Comparison of ENCODE assay signal across 23 cellular contexts in the genomic region with DNA sequence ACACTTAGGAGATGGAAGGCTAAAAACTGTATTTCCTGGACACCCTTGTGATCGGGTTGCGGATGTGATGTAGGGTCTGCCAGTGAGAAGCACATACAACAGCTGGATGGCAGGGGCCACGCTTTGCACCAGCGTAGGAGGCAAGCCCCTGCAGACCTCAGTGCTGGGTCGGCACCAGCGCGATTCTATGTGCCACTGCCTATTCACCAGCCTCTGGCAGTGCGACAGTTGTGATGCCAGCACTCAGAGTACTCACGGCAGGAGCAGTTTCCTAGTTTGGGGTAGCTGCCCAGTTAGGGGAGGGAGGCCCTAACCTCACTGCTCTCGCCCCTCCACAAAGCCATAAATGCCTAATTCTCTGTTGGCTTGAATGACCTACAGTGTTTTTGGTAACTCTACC. TPM values are rescaled to one million over a fixed set of nuclear protein-coding genes. Genes with fewer than 3 reads are reported as not detected.
DNase-seq lines count a peak whose midpoint lies in the region; ATAC-seq, FAIRE-seq and TF ChIP-seq lines count a peak whose summit lies in the region.
"Had no signal": no experiment of that assay in that cellular context is flagged by ENCODE, and none has a peak within 500 bp of the region (broad histone marks: within the 10 kb centered on the region; RNA-seq: fewer than 3 reads in every experiment).

No MANE protein-coding gene starts in this region.

- H3K4me2 ChIP-seq in mesenchymal stem cell (ENCODE audit: low read length, poor library complexity, severe bottlenecking), result no peak overlapping the region
- no peak overlapping the region for H3K4me2 ChIP-seq in HepG2 (ENCODE audit: low read depth, low read length)

- no TSS peak for BruUV-seq in HepG2 (replicated peaks; lab: Mats Ljungman, UMichigan)

- peak overlapping the region; percentile 3 to 6 for H3K18ac ChIP-seq in mesenchymal stem cell (ENCODE audit: low read depth in 1 of 2, low read length in 2 of 2)

- no peak overlapping the region for H2BK15ac ChIP-seq in mesenchymal stem cell (ENCODE audit: low read depth, poor library complexity, severe bottlenecking)

- no peaks in the 10 kb centered on the region for H3K27me3 Mint-ChIP-seq in HFFc6 (ENCODE audit: insufficient read depth)
- H3K27me3 Mint-ChIP-seq: B cell; CD4-positive, alpha-beta T cell had no signal

- intact Hi-C loops in HepG2 (cut with micrococcal nuclease; ENCODE audit: unreplicated experiment), result no loop called here

- TF ChIP-seq CTCF in HFFc6 (IDR thresholded peaks at IDR 0.05) (no peak), HepG2 (CRISPR knock-in tag; IDR thresholded peaks at IDR 0.05) (no peak)

- H3K4ac ChIP-seq in mesenchymal stem cell (ENCODE audit: low read depth in 1 of 2, low read length in 2 of 2), result no peak overlapping the region

- no peak for TF ChIP-seq RAD21 in HepG2 (CRISPR knock-in tag; IDR thresholded peaks at IDR 0.05)

- no peak overlapping the region for H2BK5ac ChIP-seq in mesenchymal stem cell (ENCODE audit: low read depth, low read length, poor library complexity, severe bottlenecking)

- H3K4me1 Mint-ChIP-seq in HFFc6 (ENCODE audit: low read depth), result peaks cover 53% of the 10 kb centered on the region

- peaks cover 9% of the 10 kb centered on the region for H3K79me2 ChIP-seq in HepG2 (ENCODE audit: insufficient read depth, low read length)

- TF ChIP-seq POLR2A in HepG2 (IDR thresholded peaks at IDR 0.05; ENCODE audit: insufficient read depth in 1 of 2, low read depth in 2 of 2, low read length in 2 of 2), result no peak

- H3K23ac ChIP-seq in mesenchymal stem cell (ENCODE audit: low read length in 2 of 2), result no peak overlapping the region

- peak overlapping the region; percentile 60 for H4K8ac ChIP-seq in mesenchymal stem cell (ENCODE audit: low read length)

- H3K4me1 ChIP-seq in mesenchymal stem cell (ENCODE audit: control insufficient read depth, insufficient read depth, low read depth, low read length) (peaks cover 14% of the 10 kb centered on the region), HepG2 (ENCODE audit: insufficient read depth, low read length) (peaks cover 12% of the 10 kb centered on the region)

- no peak overlapping the region for H3K4me3 Mint-ChIP-seq in HFFc6
- H3K4me3 Mint-ChIP-seq: B cell; CD4-positive, alpha-beta T cell had no signal

- H3K27me3 ChIP-seq in mesenchymal stem cell (ENCODE audit: control insufficient read depth in 1 of 2, insufficient read depth in 1 of 2, low read length in 2 of 2) (no peaks in the 10 kb centered on the region), HepG2 (ENCODE audit: control insufficient read depth in 1 of 2, insufficient read depth in 2 of 2, low read length in 2 of 2) (no peaks in the 10 kb centered on the region)

- peaks cover 12% of the 10 kb centered on the region for H3K36me3 Mint-ChIP-seq in HFFc6 (ENCODE audit: low read depth)

- no peaks in the 10 kb centered on the region for H3K9me3 Mint-ChIP-seq in HFFc6
- H3K9me3 Mint-ChIP-seq: CD4-positive, alpha-beta T cell had no signal

- no peak for ATAC-seq in HepG2
- no peak for ATAC-seq in HG02763 (IDR thresholded peaks at IDR 0.05; ENCODE audit: unreplicated experiment)
- ATAC-seq in GM21529 (IDR thresholded peaks at IDR 0.05; ENCODE audit: unreplicated experiment), result no peak

- no peak overlapping the region for H2AK5ac ChIP-seq in mesenchymal stem cell (ENCODE audit: low read length, severe bottlenecking)

- H3K27ac ChIP-seq in angular gyrus (ENCODE audit: low read depth, low read length), result peak overlapping the region; percentile 37
- H3K27ac ChIP-seq in mesenchymal stem cell (ENCODE audit: low read length, poor library complexity, severe bottlenecking), result no peak overlapping the region
- H3K27ac ChIP-seq in HepG2 (ENCODE audit: extremely low read length, insufficient read depth, low read length), result no peak overlapping the region
- H3K27ac ChIP-seq: RWPE1 had no signal

- H3K79me1 ChIP-seq in mesenchymal stem cell (replicated peaks; ENCODE audit: low read length, poor library complexity, severe bottlenecking), result peaks cover 10% of the 10 kb centered on the region

- in situ Hi-C loops in HepG2 (cut with HindIII; ENCODE audit: extremely low pct_ligation_motif_present, low pct_unique_long_range_greater_than_20kb), result no loop called here

- TF ChIP-seq EP300 in HepG2 (IDR thresholded peaks at IDR 0.05; ENCODE audit: low read depth in 2 of 2, low read length in 2 of 2), result no peak
- no peak for TF ChIP-seq EP300 in HepG2 (CRISPR knock-in tag; IDR thresholded peaks at IDR 0.05; ENCODE audit: borderline replicate concordance)

- H4K91ac ChIP-seq in mesenchymal stem cell (ENCODE audit: low read length), result peak overlapping the region; percentile 9

- DNase-seq in HFFc6 (no peak), mesenchymal stem cell (no peak), putamen (ENCODE audit: low spot score) (peak; percentile 33), HepG2 (ENCODE audit: low spot score) (no peak), KG1 (lab: John Stamatoyannopoulos, UW) (no peak)
- DNase-seq: ACHN; CD4-positive, alpha-beta T cell; DND-41; GDM1; Kasumi-1; NCI-H1417; NCI-H1930; NCI-H2227 treated with DMSO at 0.1 percent for 48 hours; NCI-H524 treated with DMSO at 0.1 percent for 48 hours; NK-92 treated with Interleukin-12 subunit alpha and Interleukin-12 subunit beta, amount 100 ng/mL, for 24 hours had no signal

- H2AFZ ChIP-seq in mesenchymal stem cell (ENCODE audit: low read depth, low read length), result no peak overlapping the region
- H2AFZ ChIP-seq in HepG2 (ENCODE audit: low read length), result no peak overlapping the region

- H3K14ac ChIP-seq in mesenchymal stem cell (ENCODE audit: low read length in 2 of 2), result no peak overlapping the region

- CTCF ChIA-PET in HepG2 (lab: Yijun Ruan, JAX; ENCODE audit: low intra/inter-chr PET ratio, low total read pairs), result no interaction called here

- H3K9ac ChIP-seq in mesenchymal stem cell (ENCODE audit: low read length) (no peak overlapping the region), HepG2 (ENCODE audit: insufficient read depth, low read depth, low read length) (no peak overlapping the region)

- H4K20me1 ChIP-seq in HepG2 (ENCODE audit: insufficient read depth, low read length), result no peaks in the 10 kb centered on the region

- H3K9me3 ChIP-seq in mesenchymal stem cell (ENCODE audit: control insufficient read depth, low read length) (no peaks in the 10 kb centered on the region), HepG2 (ENCODE audit: low read length) (no peaks in the 10 kb centered on the region)

- 93% methylated on average over 8 of the region's 10 CpGs for WGBS in mesenchymal stem cell
- WGBS in HepG2 (ENCODE audit: low lambda C conversion rate), result 96% methylated on average over 3 of the region's 10 CpGs

- H2BK12ac ChIP-seq in mesenchymal stem cell (ENCODE audit: low read length in 2 of 2), result peak overlapping the region in 1 of 2 experiments; percentile 4

- H3K36me3 ChIP-seq in mesenchymal stem cell (ENCODE audit: control insufficient read depth in 1 of 2, insufficient read depth in 2 of 2, low read depth in 1 of 2, low read length in 2 of 2) (no peaks in the 10 kb centered on the region), HepG2 (replicated peaks in 1 of 2; ENCODE audit: control insufficient read depth in 1 of 2, insufficient read depth in 2 of 2, low read length in 2 of 2) (no peaks in the 10 kb centered on the region)

- H3K27ac Mint-ChIP-seq in HFFc6, result peak overlapping the region; percentile 4; the same call in 1 of the 2 replicates
- H3K27ac Mint-ChIP-seq: B cell; CD4-positive, alpha-beta T cell had no signal

- no peak for FAIRE-seq in HepG2 (lab: Jason Lieb, UNC)
- FAIRE-seq: D721Med, GM12892, GM19239 had no signal

- no peak overlapping the region for H3K4me3 ChIP-seq in mesenchymal stem cell (ENCODE audit: insufficient read depth in 1 of 2, low read depth in 1 of 2, low read length in 2 of 2)
- H3K4me3 ChIP-seq in HepG2 (replicated peaks in 1 of 3; ENCODE audit: insufficient read depth in 1 of 3, low read depth in 2 of 3, low read length in 3 of 3), result no peak overlapping the region

- POLR2A ChIA-PET in HepG2 (lab: Yijun Ruan, JAX), result no interaction called here

- H2BK120ac ChIP-seq in mesenchymal stem cell (ENCODE audit: low read depth, low read length), result no peak overlapping the region

RNA-seq across cellular contexts. Expression of a gene that starts 31.6 kb away (rescaled TPM):
- 10 to 100 TPM; 51.2 to 59.2 (median 52.3) TPM for total RNA-seq in HFFc6 (2021; fragmentation: NEBNext Ultra II Directional; extraction: Animal tissue kit (Norgen Biotek cat#: 25700))
- 16.1 TPM for polyA plus RNA-seq in mesenchymal stem cell (2013, experiment 1 of 2)
- polyA plus RNA-seq in mesenchymal stem cell (2013, experiment 2 of 2), result 15.5 TPM
- 15.1 and 17.5 TPM in 2 replicates for total RNA-seq in HepG2 (2016; rRNA removed; fragmentation: Illumina TruSeq; extraction: Trizol)
- total RNA-seq in HepG2 (2016; cell fraction: cytosol; rRNA removed; fragmentation: Illumina TruSeq; extraction: Trizol; ENCODE audit: low read depth), result 2.4 and 4.6 TPM in 2 replicates
- total RNA-seq in HepG2 (2016; cell fraction: insoluble cytoplasmic fraction; rRNA removed; fragmentation: Illumina TruSeq; extraction: Trizol), result 11.9 and 16.4 TPM in 2 replicates
- 3.3 and 3.6 TPM in 2 replicates for total RNA-seq in HepG2 (2016; cell fraction: membrane; rRNA removed; fragmentation: Illumina TruSeq; extraction: Trizol)
- 21.8 and 22.9 TPM in 2 replicates for total RNA-seq in HepG2 (2016; cell fraction: nucleus; rRNA removed; fragmentation: Illumina TruSeq; extraction: Trizol)
- 11.2 and 17.4 TPM in 2 replicates for polyA plus RNA-seq in HepG2 (2011; rRNA removed)
- polyA plus RNA-seq in HepG2 (2011; cell fraction: cytosol; rRNA removed), result 7.6 and 8.0 TPM in 2 replicates
- polyA plus RNA-seq in HepG2 (2011; cell fraction: nucleus; rRNA removed), result 2.6 and 4.9 TPM in 2 replicates
- 10.4 and 11.4 TPM in 2 replicates for polyA plus RNA-seq in HepG2 (2012)
- 0.88 and 1.1 TPM in 2 replicates for polyA plus RNA-seq in HepG2 (2016; cell fraction: cytosol; fragmentation: Illumina TruSeq; extraction: Trizol; ENCODE audit: low read depth)
- 7.2 and 8.9 TPM in 2 replicates for polyA plus RNA-seq in HepG2 (2016; cell fraction: insoluble cytoplasmic fraction; fragmentation: Illumina TruSeq; extraction: Trizol; ENCODE audit: low read depth)
- polyA plus RNA-seq in HepG2 (2016; cell fraction: membrane; fragmentation: Illumina TruSeq; extraction: Trizol; ENCODE audit: low read depth), result 1.3 and 2.0 TPM in 2 replicates
- polyA plus RNA-seq in HepG2 (2016; cell fraction: nucleus; fragmentation: Illumina TruSeq; extraction: Trizol; ENCODE audit: insufficient read depth, low read depth), result 19.4 and 29.7 TPM in 2 replicates
- polyA minus RNA-seq in HepG2 (2011; rRNA and poly(A)+ RNA removed; ENCODE audit: low replicate concordance), result 8.2 and 23.4 TPM in 2 replicates
- polyA minus RNA-seq in HepG2 (2011; cell fraction: cytosol; rRNA and poly(A)+ RNA removed), result 8.0 and 18.2 TPM in 2 replicates
- polyA minus RNA-seq in HepG2 (2011; cell fraction: nucleus; rRNA and poly(A)+ RNA removed), result 9.4 and 11.9 TPM in 2 replicates
